ENCODE assay signal across 19 cellular contexts in the genomic region with DNA sequence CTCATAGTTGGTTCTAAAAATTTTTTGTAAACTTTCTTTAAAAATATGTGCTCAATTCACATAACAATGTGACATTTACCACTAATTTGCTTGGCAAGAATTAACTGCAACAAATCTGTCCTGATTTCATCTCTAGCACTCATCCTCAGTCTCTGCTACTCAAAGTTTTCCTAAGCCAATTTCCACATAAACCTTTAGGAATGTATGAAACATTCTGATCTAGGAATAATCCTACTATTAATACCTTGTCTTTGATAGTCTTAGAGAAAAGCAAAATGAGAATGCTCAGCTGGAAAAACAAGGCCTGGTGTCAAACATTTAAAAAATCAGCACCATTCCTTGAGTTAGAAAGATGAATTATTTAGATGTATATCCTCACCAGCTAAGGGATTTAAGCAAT.
A peak's percentile ranks its signal among the peaks of the same experiment; 100 is the strongest.
DNase-seq lines count a peak whose midpoint lies in the region; TF ChIP-seq lines count a peak whose summit lies in the region.
"Had no signal": no experiment of that assay in that cellular context is flagged by ENCODE, and none has a peak within 500 bp of the region (broad histone marks: within the 10 kb centered on the region; RNA-seq: fewer than 3 reads in every experiment).

No MANE protein-coding gene starts in this region.

- TF ChIP-seq CTCF in fibroblast of the aortic adventitia (IDR thresholded peaks at IDR 0.05; ENCODE audit: insufficient read depth, low read length) (no peak), uterus (IDR thresholded peaks at IDR 0.05) (no peak)

- no peaks in the 10 kb centered on the region for H3K36me3 ChIP-seq in adipocyte (ENCODE audit: control insufficient read depth, insufficient read depth, low read length, severe bottlenecking)
- H3K36me3 ChIP-seq in uterus: no peaks in the 10 kb centered on the region
- H3K36me3 ChIP-seq: MG63 had no signal

- no peaks in the 10 kb centered on the region for H3K27me3 ChIP-seq in adipocyte (replicated peaks; ENCODE audit: control insufficient read depth, insufficient read depth, low read length)
- no peaks in the 10 kb centered on the region for H3K27me3 ChIP-seq in uterus
- H3K27me3 ChIP-seq: MG63 had no signal

- DNase-seq in GM03348 (ENCODE audit: low spot score) (peak; percentile 58), adipocyte (ENCODE audit: low read depth) (peak; percentile 20), fibroblast of the aortic adventitia (ENCODE audit: low read depth) (peak; percentile 51), uterus (no peak), ACHN (no peak), globus pallidus (ENCODE audit: low spot score) (no peak)
- DNase-seq in activated CD8-positive, alpha-beta memory T cell treated with anti-CD3 and anti-CD28 coated beads, Interleukin-2, amount 50 U/mL, for 4 hours: no peak
- DNase-seq: AML-193, DMS79 treated with DMSO at 0.1 percent for 48 hours, Kasumi-1, MG63, NCI-H1048, NCI-H1436, NCI-H1930, NCI-H345, NCI-H524 treated with DMSO at 0.1 percent for 48 hours, PC-9 had no signal

- TF ChIP-seq POLR2A in uterus (IDR thresholded peaks at IDR 0.05): no peak

- H3K9me3 ChIP-seq in adipocyte (ENCODE audit: control insufficient read depth, low read length) (no peaks in the 10 kb centered on the region), uterus (no peaks in the 10 kb centered on the region)
- H3K9me3 ChIP-seq: A549 had no signal

- H3K4me1 ChIP-seq in adipocyte (ENCODE audit: control insufficient read depth, insufficient read depth, low read length) (peaks cover 34% of the 10 kb centered on the region), uterus (no peaks in the 10 kb centered on the region)
- H3K4me1 ChIP-seq: A549 had no signal

- no peak overlapping the region for H3K9ac ChIP-seq in adipocyte (ENCODE audit: low read length)

- H3K27ac ChIP-seq in uterus: peak overlapping the region; percentile 21 to 56
- H3K27ac ChIP-seq: A549, C4-2B, PC-9 had no signal

- intact Hi-C loops in uterus (cut with DNase I; ENCODE audit: low total_unique reads): no loop called here

- in situ Hi-C loops in ACHN (cut with HindIII; ENCODE audit: low pct_ligation_motif_present, low pct_unique_long_range_greater_than_20kb, low sequenced_read_pairs): no loop called here

- H3K4me3 ChIP-seq in adipocyte (ENCODE audit: low read length): no peak overlapping the region
- no peak overlapping the region for H3K4me3 ChIP-seq in fibroblast of the aortic adventitia (ENCODE audit: low read depth, low read length)
- no peak overlapping the region for H3K4me3 ChIP-seq in uterus
- H3K4me3 ChIP-seq: A549, MG63, PC-9 had no signal

Comparison
In these comparisons a context has a peak if more than half of its experiments do, and no peak if none do; other contexts are left out.
1. DNase-seq: peak in GM03348 (single experiment), adipocyte (single experiment) and fibroblast of the aortic adventitia (single experiment); none in uterus (0 of 2), ACHN (single experiment), activated CD8-positive, alpha-beta memory T cell treated with anti-CD3 and anti-CD28 coated beads, Interleukin-2, amount 50 U/mL, for 4 hours (single experiment) and globus pallidus (single experiment).